In genomic region chr6:44224978-44225330, GRCh38 we compare ENCODE assay signal across 10 cellular contexts. TPM values are rescaled to one million over a fixed set of nuclear protein-coding genes. Genes with fewer than 3 reads are reported as not detected.
A peak's percentile ranks its signal among the peaks of the same experiment; 100 is the strongest.
DNase-seq lines count a peak whose midpoint lies in the region; ATAC-seq and TF ChIP-seq lines count a peak whose summit lies in the region.
"Had no signal": no experiment of that assay in that cellular context is flagged by ENCODE, and none has a peak within 500 bp of the region (broad histone marks: within the 10 kb centered on the region; RNA-seq: fewer than 3 reads in every experiment).

No MANE protein-coding gene starts in this region.

- CTCF ChIA-PET in MCF 10A (lab: Yijun Ruan, JAX): interaction anchor here (0.6 to 6.0 kb wide), 12 partner anchors 10 to 1316 kb away, joined by 3 to 52 read pairs (median 4); no protein-coding TSS in a partner anchor

- H3K27ac ChIP-seq in DND-41 (ENCODE audit: low read length): no peak overlapping the region
- H3K27ac ChIP-seq in KOPT-K1 (ENCODE audit: low read depth, low read length, poor library complexity, severe bottlenecking): peak overlapping the region; percentile 85
- peak overlapping the region; percentile 87 for H3K27ac ChIP-seq in psoas muscle

- H3K27me3 Mint-ChIP-seq in MCF 10A (ENCODE audit: insufficient read depth, unreplicated experiment): no peaks in the 10 kb centered on the region

- peak overlapping the region; percentile 87 for H3K4me2 ChIP-seq in DND-41 (ENCODE audit: insufficient read depth, low read length)

- ATAC-seq in DND-41 (ENCODE audit: insufficient read depth, low read depth) (no peak), psoas muscle (no peak), GM19452 (IDR thresholded peaks at IDR 0.05; ENCODE audit: unreplicated experiment) (no peak)

- no peaks in the 10 kb centered on the region for H3K27me3 ChIP-seq in DND-41 (ENCODE audit: insufficient read depth, low read length, poor library complexity)
- H3K27me3 ChIP-seq in psoas muscle (ENCODE audit: insufficient read depth in 3 of 3, low read length in 2 of 3): no peaks in the 10 kb centered on the region

- peak overlapping the region; percentile 69; the same call in 1 of the 2 replicates for H3K9ac ChIP-seq in DND-41 (ENCODE audit: low read depth, low read length)

- H3K4me1 ChIP-seq in DND-41 (ENCODE audit: insufficient read depth, low read length) (peaks cover 45% of the 10 kb centered on the region), psoas muscle (peaks cover 67% of the 10 kb centered on the region)

- 60 to 77% (median 70%) methylated on average over 4 of the region's 4 CpGs for WGBS in psoas muscle, 3 donors

- peaks cover 23% of the 10 kb centered on the region for H3K79me2 ChIP-seq in DND-41 (ENCODE audit: insufficient read depth, low read length)

- H4K20me1 ChIP-seq in DND-41 (ENCODE audit: insufficient read depth, low read length): peaks cover 27% of the 10 kb centered on the region

- peaks cover 56% of the 10 kb centered on the region for H3K4me1 Mint-ChIP-seq in MCF 10A (ENCODE audit: insufficient read depth, unreplicated experiment)

- peak overlapping the region in 1 of 2 experiments; percentile 68; a peak in 2 of 4 replicates for H3K4me3 ChIP-seq in DND-41 (ENCODE audit: low read depth in 1 of 2, low read length in 2 of 2)
- H3K4me3 ChIP-seq in psoas muscle: peak overlapping the region; percentile 84

- peak overlapping the region; percentile 68 for H3K4me3 Mint-ChIP-seq in MCF 10A (ENCODE audit: unreplicated experiment)

- no TSS peak for BruUV-seq in MCF 10A (replicated peaks; lab: Mats Ljungman, UMichigan)

- intact Hi-C loops in MCF 10A (cut with micrococcal nuclease) (no loop called here), psoas muscle (cut with DNase I) (loop anchor here in 1 of 2 donors (5.0 kb wide), 1 partner anchor 123 kb away; no protein-coding TSS in a partner anchor)

- TF ChIP-seq CTCF in DND-41 (IDR thresholded peaks at IDR 0.05; ENCODE audit: borderline replicate concordance, extremely low read depth, low read length, poor library complexity, severe bottlenecking) (no peak), MCF 10A (IDR thresholded peaks at IDR 0.05; ENCODE audit: unreplicated experiment) (no peak), psoas muscle (IDR thresholded peaks at IDR 0.05) (no peak)

- H3K9me3 ChIP-seq in DND-41 (ENCODE audit: insufficient read depth, low read length, severe bottlenecking): no peaks in the 10 kb centered on the region
- H3K9me3 ChIP-seq in KOPT-K1 (ENCODE audit: insufficient read depth, low read length, poor library complexity, severe bottlenecking): no peaks in the 10 kb centered on the region
- no peaks in the 10 kb centered on the region for H3K9me3 ChIP-seq in psoas muscle
- H3K9me3 ChIP-seq: neutrophil had no signal

- DNase-seq in DND-41 (no peak), MCF 10A (ENCODE audit: unreplicated experiment) (no peak), psoas muscle (no peak), GDM1 (lab: John Stamatoyannopoulos, UW) (no peak), NCI-H345 (lab: John Stamatoyannopoulos, UW) (no peak), NOMO-1 treated with DMSO at 0.1 percent for 48 hours (lab: John Stamatoyannopoulos, UW; ENCODE audit: unreplicated experiment) (no peak)
- DNase-seq: NCI-H2081 treated with DMSO at 0.1 percent for 48 hours had no signal

- H3K27ac Mint-ChIP-seq in MCF 10A (ENCODE audit: low read depth, unreplicated experiment): no peak overlapping the region

- no peaks in the 10 kb centered on the region for H3K36me3 Mint-ChIP-seq in MCF 10A (ENCODE audit: insufficient read depth, unreplicated experiment)

- no peaks in the 10 kb centered on the region for H3K9me3 Mint-ChIP-seq in MCF 10A (ENCODE audit: unreplicated experiment)

- peaks cover 22% of the 10 kb centered on the region for H3K36me3 ChIP-seq in DND-41 (ENCODE audit: insufficient read depth, low read length)
- H3K36me3 ChIP-seq in KOPT-K1 (ENCODE audit: insufficient read depth, low read length): peaks cover 34% of the 10 kb centered on the region
- peaks cover 0 to 5% of the 10 kb centered on the region in 2 donors for H3K36me3 ChIP-seq in psoas muscle (ENCODE audit: insufficient read depth in 1 of 2, low read depth in 1 of 2)
- H3K36me3 ChIP-seq: neutrophil had no signal

- POLR2A ChIA-PET in MCF 10A (lab: Yijun Ruan, JAX): interaction anchor here (0.6 to 5.4 kb wide), 7 partner anchors 9 to 115 kb away, joined by 3 to 62 read pairs (median 4); partner anchors contain the start of gene HSP90AB1

- H2AFZ ChIP-seq in DND-41 (ENCODE audit: low read depth, low read length): no peak overlapping the region

RNA-seq across cellular contexts. Expression of gene SLC29A1, which starts 1.6 kb away (rescaled TPM):
- total RNA-seq in MCF 10A (2022): 6.8 and 7.0 TPM in 2 replicates
- total RNA-seq in psoas muscle: 10 to 100 TPM; 29.6 to 80.7 (median 41.6) TPM
- 10 to 100 TPM; 29.1 to 39.7 (median 39.1) TPM for polyA plus RNA-seq in psoas muscle

RNA-seq across cellular contexts. Expression of gene MYMX, which starts 8.2 kb away (rescaled TPM):
- not detected in 2 replicates for total RNA-seq in MCF 10A (2022)
- under 1 TPM in 3 of 4 donors, not detected in 1; 0.34 to 0.54 (median 0.36) TPM for total RNA-seq in psoas muscle
- polyA plus RNA-seq in psoas muscle: under 1 TPM in 2 of 3 donors, not detected in 1; 0.09 to 0.61 TPM

RNA-seq across cellular contexts. Expression of gene HSP90AB1, which starts 21.9 kb away (rescaled TPM):
- total RNA-seq in MCF 10A (2022) (546 and 577 TPM in 2 replicates), psoas muscle (1,000 to 10,000 TPM; 1,150 to 1,595 (median 1,339) TPM)
- 1,000 to 10,000 TPM in 2 of 3 donors, 100 to 1,000 TPM in 1; 743 to 1,128 (median 1,033) TPM for polyA plus RNA-seq in psoas muscle

RNA-seq across cellular contexts. Expression of gene SLC35B2, which starts 32.4 kb away (rescaled TPM):
- 27.1 and 31.3 TPM in 2 replicates for total RNA-seq in MCF 10A (2022)
- total RNA-seq in psoas muscle: 10 to 100 TPM; 10.9 to 23.3 (median 18.0) TPM
- 10 to 100 TPM; 16.0 to 23.6 (median 20.8) TPM for polyA plus RNA-seq in psoas muscle

RNA-seq across cellular contexts. Expression of gene NFKBIE, which starts 40.4 kb away (rescaled TPM):
- total RNA-seq in MCF 10A (2022) (6.0 and 8.8 TPM in 2 replicates), psoas muscle (1 to 10 TPM; 2.1 to 5.0 (median 3.0) TPM)
- polyA plus RNA-seq in psoas muscle: 1 to 10 TPM; 2.8 to 5.2 (median 4.0) TPM
